In the genomic region with DNA sequence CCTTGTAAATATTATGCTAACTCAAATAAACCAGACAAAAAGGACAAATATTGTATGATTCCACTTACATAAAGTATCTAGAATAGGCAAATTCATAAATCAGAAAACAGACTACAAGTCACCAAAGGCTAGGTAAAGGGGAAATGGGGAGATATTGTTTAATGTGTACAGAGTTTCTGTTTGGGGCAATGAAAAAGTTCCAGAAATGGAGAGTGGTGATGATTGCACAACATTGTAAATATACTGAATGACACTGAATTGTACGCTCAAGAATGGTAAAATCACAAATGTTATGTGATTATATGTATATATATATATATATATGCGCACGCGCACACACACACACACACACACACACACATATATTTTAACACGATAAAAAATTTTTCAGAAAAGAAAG, we compare ENCODE assay signal across 18 cellular contexts.
DNase-seq lines count a peak whose midpoint lies in the region; ATAC-seq, FAIRE-seq and TF ChIP-seq lines count a peak whose summit lies in the region.
"Had no signal": no experiment of that assay in that cellular context is flagged by ENCODE, and none has a peak within 500 bp of the region (broad histone marks: within the 10 kb centered on the region; RNA-seq: fewer than 3 reads in every experiment).

No MANE protein-coding gene starts in this region.

- BruUV-seq in HepG2 (replicated peaks; lab: Mats Ljungman, UMichigan), result no TSS peak

- WGBS in HepG2 (ENCODE audit: low lambda C conversion rate), result 65% methylated on average over 5 of the region's 5 CpGs

- peak; percentile 43 for DNase-seq in SIG-M5 treated with dmso at 0.1 percent for 504 hours (lab: John Stamatoyannopoulos, UW; ENCODE audit: unreplicated experiment)
- DNase-seq in SIG-M5 (lab: John Stamatoyannopoulos, UW), result no peak
- peak; percentile 18 for DNase-seq in NOMO-1 treated with DMSO at 0.1 percent for 48 hours (lab: John Stamatoyannopoulos, UW; ENCODE audit: unreplicated experiment)
- DNase-seq in HepG2 (ENCODE audit: low spot score), result no peak
- DNase-seq in DMS153 (lab: John Stamatoyannopoulos, UW), result no peak
- no peak for DNase-seq in stimulated activated CD4-positive, alpha-beta T cell treated with anti-CD3 and anti-CD28 coated beads, Interleukin-12 subunit alpha, Interleukin-12 subunit beta, amount 100 ng/mL, for 4 hours
- DNase-seq: BE2C; CD8-positive, alpha-beta T cell; COR-L47; DND-41; GDM1; H7 had no signal

- no peaks in the 10 kb centered on the region for H4K20me1 ChIP-seq in HepG2 (ENCODE audit: insufficient read depth, low read length)

- no peak overlapping the region for H3K4me3 ChIP-seq in HepG2 (replicated peaks in 1 of 3; ENCODE audit: insufficient read depth in 1 of 3, low read depth in 2 of 3, low read length in 3 of 3)
- H3K4me3 ChIP-seq: GM23248 had no signal

- ATAC-seq in HepG2, result no peak
- no peak for ATAC-seq in GM21526 (IDR thresholded peaks at IDR 0.05; ENCODE audit: low FRiP score, unreplicated experiment)
- ATAC-seq: CD8-positive, alpha-beta T cell had no signal

- in situ Hi-C loops in HepG2 (cut with HindIII; ENCODE audit: extremely low pct_ligation_motif_present, low pct_unique_long_range_greater_than_20kb), result no loop called here

- H2AFZ ChIP-seq in HepG2 (ENCODE audit: low read length), result no peak overlapping the region
- H2AFZ ChIP-seq: GM23248 had no signal

- no peak overlapping the region for H3K4me2 ChIP-seq in HepG2 (ENCODE audit: low read depth, low read length)

- no peaks in the 10 kb centered on the region for H3K4me1 ChIP-seq in HepG2 (ENCODE audit: insufficient read depth, low read length)
- H3K4me1 ChIP-seq: BE2C had no signal

- TF ChIP-seq EP300 in HepG2 (IDR thresholded peaks at IDR 0.05; ENCODE audit: low read depth in 2 of 2, low read length in 2 of 2), result no peak
- TF ChIP-seq EP300 in HepG2 (CRISPR knock-in tag; IDR thresholded peaks at IDR 0.05; ENCODE audit: borderline replicate concordance), result no peak

- no peaks in the 10 kb centered on the region for H3K27me3 ChIP-seq in HepG2 (ENCODE audit: control insufficient read depth in 1 of 2, insufficient read depth in 2 of 2, low read length in 2 of 2)
- H3K27me3 ChIP-seq: BE2C had no signal

- no peak for TF ChIP-seq RAD21 in HepG2 (CRISPR knock-in tag; IDR thresholded peaks at IDR 0.05)

- no peaks in the 10 kb centered on the region for H3K9me3 ChIP-seq in HepG2 (ENCODE audit: low read length)
- H3K9me3 ChIP-seq: BE2C had no signal

- POLR2A ChIA-PET in HepG2 (lab: Yijun Ruan, JAX), result no interaction called here

- no peak for TF ChIP-seq POLR2A in HepG2 (IDR thresholded peaks at IDR 0.05; ENCODE audit: insufficient read depth in 1 of 2, low read depth in 2 of 2, low read length in 2 of 2)

- FAIRE-seq in HepG2 (lab: Jason Lieb, UNC), result no peak
- FAIRE-seq: D721Med, GM12892, GM19239 had no signal

- no peak for TF ChIP-seq CTCF in HepG2 (CRISPR knock-in tag; IDR thresholded peaks at IDR 0.05)

- H3K9ac ChIP-seq in HepG2 (ENCODE audit: insufficient read depth, low read depth, low read length), result no peak overlapping the region
- H3K9ac ChIP-seq: GM23248 had no signal

- CTCF ChIA-PET in HepG2 (lab: Yijun Ruan, JAX; ENCODE audit: low intra/inter-chr PET ratio, low total read pairs), result no interaction called here

- no peak overlapping the region for H3K27ac ChIP-seq in HepG2 (ENCODE audit: extremely low read length, insufficient read depth, low read length)
- H3K27ac ChIP-seq: C4-2B, GM23248 had no signal

- intact Hi-C loops in HepG2 (cut with micrococcal nuclease; ENCODE audit: unreplicated experiment), result no loop called here

- H3K36me3 ChIP-seq in HepG2 (replicated peaks in 1 of 2; ENCODE audit: control insufficient read depth in 1 of 2, insufficient read depth in 2 of 2, low read length in 2 of 2), result no peaks in the 10 kb centered on the region
- H3K36me3 ChIP-seq: BE2C had no signal

- no peaks in the 10 kb centered on the region for H3K79me2 ChIP-seq in HepG2 (ENCODE audit: insufficient read depth, low read length)

TF ChIP-seq in HepG2, 621 proteins besides CTCF, POLR2A, EP300 and RAD21:
- peak; percentile 79 for TF ChIP-seq CEBPB (IDR thresholded peaks at IDR 0.05; ENCODE audit: borderline replicate concordance, low read depth, low read length)
- TF ChIP-seq, protein P1, sequence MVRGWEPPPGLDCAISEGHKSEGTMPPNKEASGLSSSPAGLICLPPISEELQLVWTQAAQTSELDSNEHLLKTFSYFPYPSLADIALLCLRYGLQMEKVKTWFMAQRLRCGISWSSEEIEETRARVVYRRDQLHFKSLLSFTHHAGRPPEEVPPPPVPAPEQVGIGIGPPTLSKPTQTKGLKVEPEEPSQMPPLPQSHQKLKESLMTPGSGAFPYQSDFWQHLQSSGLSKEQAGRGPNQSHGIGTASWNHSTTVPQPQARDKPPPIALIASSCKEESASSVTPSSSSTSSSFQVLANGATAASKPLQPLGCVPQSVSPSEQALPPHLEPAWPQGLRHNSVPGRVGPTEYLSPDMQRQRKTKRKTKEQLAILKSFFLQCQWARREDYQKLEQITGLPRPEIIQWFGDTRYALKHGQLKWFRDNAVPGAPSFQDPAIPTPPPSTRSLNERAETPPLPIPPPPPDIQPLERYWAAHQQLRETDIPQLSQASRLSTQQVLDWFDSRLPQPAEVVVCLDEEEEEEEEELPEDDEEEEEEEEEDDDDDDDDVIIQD (CRISPR knock-in tag; IDR thresholded peaks at IDR 0.05; ENCODE audit: low read depth), result no peak

Comparison
In these comparisons a context has a peak if more than half of its experiments do, and no peak if none do; other contexts are left out.
1. DNase-seq: peak in SIG-M5 treated with dmso at 0.1 percent for 504 hours (single experiment) and NOMO-1 treated with DMSO at 0.1 percent for 48 hours (single experiment); none in SIG-M5 (single experiment), HepG2 (single experiment), DMS153 (single experiment) and stimulated activated CD4-positive, alpha-beta T cell treated with anti-CD3 and anti-CD28 coated beads, Interleukin-12 subunit alpha, Interleukin-12 subunit beta, amount 100 ng/mL, for 4 hours (single experiment).